4 cellular contexts compared by ENCODE assay signal in genomic region chr13:51916419-51916818, GRCh38. TPM values are rescaled to one million over a fixed set of nuclear protein-coding genes. Genes with fewer than 3 reads are reported as not detected.
"Had no signal": no experiment of that assay in that cellular context is flagged by ENCODE, and none has a peak within 500 bp of the region (broad histone marks: within the 10 kb centered on the region; RNA-seq: fewer than 3 reads in every experiment).

No MANE protein-coding gene starts in this region.

- H3K4me3 ChIP-seq: GM12878 had no signal

- ATAC-seq: GM12878 had no signal

- DNase-seq: GDM1, GF-D8 had no signal

RNA-seq across cellular contexts. Expression of gene CCDC70, which starts 54.6 kb away (rescaled TPM):
- total RNA-seq: G401, GM12878 had no signal
- polyA plus RNA-seq: GM12878 had no signal
